ENCODE assay signal across 13 cellular contexts in the genomic region with DNA sequence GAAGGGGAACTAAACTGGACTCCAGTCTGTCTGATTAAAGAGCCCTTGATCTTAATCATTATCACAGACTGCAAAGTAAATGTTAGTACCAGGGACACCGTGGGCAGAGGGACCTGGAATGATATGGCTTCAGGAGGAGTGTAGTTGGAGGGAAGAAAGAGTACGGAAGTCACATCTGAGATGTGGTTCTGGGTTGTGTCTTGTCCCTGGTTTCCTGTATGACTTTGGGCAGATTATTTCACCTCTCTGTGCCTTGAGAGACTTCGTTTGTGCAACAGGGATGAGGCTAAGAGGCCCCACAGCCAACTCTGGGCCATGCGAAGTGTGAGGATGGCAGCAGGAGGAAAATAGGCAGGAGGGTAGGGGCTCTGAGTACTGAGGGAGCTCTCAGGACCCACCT.
A peak's percentile ranks its signal among the peaks of the same experiment; 100 is the strongest.
DNase-seq lines count a peak whose midpoint lies in the region; ATAC-seq and TF ChIP-seq lines count a peak whose summit lies in the region.
"Had no signal": no experiment of that assay in that cellular context is flagged by ENCODE, and none has a peak within 500 bp of the region (broad histone marks: within the 10 kb centered on the region; RNA-seq: fewer than 3 reads in every experiment).

No MANE protein-coding gene starts in this region.

- H3K27ac Mint-ChIP-seq in activated T-helper 2 cell treated with anti-CD3 and anti-CD28 coated beads, Interferon-gamma antibody, Interleukin-2, Interleukin-4, amounts not matched to agents 10 μg/mL and 5 μg/mL and 100 μg/mL, durations not matched to agents 14 hours and 24 hours and 36 hours: peak overlapping the region; percentile 76
- peak overlapping the region; percentile 83 for H3K27ac Mint-ChIP-seq in mesothelial cell of epicardium
- H3K27ac Mint-ChIP-seq: stimulated activated naive B cell treated with anti-CD40 and anti-IgM and Interleukin-4, amounts not matched to agents 10 μg/mL and 1 μg/mL and 100 μg/mL, for 72 hours had no signal

- POLR2A ChIA-PET in OCI-LY7 (lab: Charles Lee): interaction anchor here (0.7 kb wide), 1 partner anchor 1316 kb away, joined by 5 read pairs; no protein-coding TSS in a partner anchor

- H3K4me1 ChIP-seq in BLaER1 treated with 17β-estradiol and CSF1 and Interleukin-3, amounts not matched to agents 10 nM and 100 nM: peaks cover 11 to 22% (median 14%) of the 10 kb centered on the region in 10 experiments; a peak in 19 of 20 replicates
- no peaks in the 10 kb centered on the region for H3K4me1 ChIP-seq in OCI-LY7 (ENCODE audit: insufficient read depth, low read length, poor library complexity, severe bottlenecking)
- peaks cover 0 to 6% of the 10 kb centered on the region in 2 donors for H3K4me1 ChIP-seq in left lung

- peak overlapping the region; percentile 30 to 76 (median 53) for H3K4me2 ChIP-seq in BLaER1 treated with 17β-estradiol and CSF1 and Interleukin-3, amounts not matched to agents 10 nM and 100 nM
- no peak overlapping the region for H3K4me2 ChIP-seq in OCI-LY7 (ENCODE audit: low read length)

- no TSS peak for BruUV-seq in OCI-LY7 (replicated peaks; lab: Mats Ljungman, UMichigan)

- H4K20me1 ChIP-seq in BLaER1 treated with 17β-estradiol and CSF1 and Interleukin-3, amounts not matched to agents 10 nM and 100 nM: no peaks in the 10 kb centered on the region
- H4K20me1 ChIP-seq in OCI-LY7 (ENCODE audit: insufficient read depth, low read length): no peaks in the 10 kb centered on the region

- H3K9ac ChIP-seq in BLaER1 treated with 17β-estradiol and CSF1 and Interleukin-3, amounts not matched to agents 10 nM and 100 nM: 0 out of 22 replicates have a peak overlapping the region, but pooled peaks of 1 of the 11 experiments have one; percentile 5

- no peaks in the 10 kb centered on the region for H3K9me2 ChIP-seq in OCI-LY7 (ENCODE audit: insufficient read depth, low read length)

- CTCF ChIA-PET in OCI-LY7 (lab: Charles Lee; ENCODE audit: unreplicated experiment): no interaction called here

- no peaks in the 10 kb centered on the region for H3K79me2 ChIP-seq in OCI-LY7 (ENCODE audit: insufficient read depth, low read depth, low read length)

- intact Hi-C loops in activated T-helper 2 cell treated with anti-CD3 and anti-CD28 coated beads, Interferon-gamma antibody, Interleukin-2, Interleukin-4, amounts not matched to agents 10 μg/mL and 5 μg/mL and 100 μg/mL, durations not matched to agents 14 hours and 24 hours and 36 hours (cut with micrococcal nuclease): no loop called here
- intact Hi-C loops in OCI-LY7 (cut with micrococcal nuclease; ENCODE audit: unreplicated experiment): no loop called here
- intact Hi-C loops in left lung (cut with DNase I): no loop called here

- peaks cover 4% of the 10 kb centered on the region for H3K27me3 Mint-ChIP-seq in activated T-helper 2 cell treated with anti-CD3 and anti-CD28 coated beads, Interferon-gamma antibody, Interleukin-2, Interleukin-4, amounts not matched to agents 10 μg/mL and 5 μg/mL and 100 μg/mL, durations not matched to agents 14 hours and 24 hours and 36 hours (ENCODE audit: low read depth)
- no peaks in the 10 kb centered on the region for H3K27me3 Mint-ChIP-seq in mesothelial cell of epicardium (ENCODE audit: low read depth)
- H3K27me3 Mint-ChIP-seq: IgD-negative memory B cell; stimulated activated naive B cell treated with anti-CD40 and anti-IgM and Interleukin-4, amounts not matched to agents 10 μg/mL and 1 μg/mL and 100 μg/mL, for 72 hours had no signal

- no peaks in the 10 kb centered on the region for H3K9me3 Mint-ChIP-seq in activated T-helper 2 cell treated with anti-CD3 and anti-CD28 coated beads, Interferon-gamma antibody, Interleukin-2, Interleukin-4, amounts not matched to agents 10 μg/mL and 5 μg/mL and 100 μg/mL, durations not matched to agents 14 hours and 24 hours and 36 hours
- H3K9me3 Mint-ChIP-seq in mesothelial cell of epicardium: no peaks in the 10 kb centered on the region
- H3K9me3 Mint-ChIP-seq: IgD-negative memory B cell; stimulated activated naive B cell treated with anti-CD40 and anti-IgM and Interleukin-4, amounts not matched to agents 10 μg/mL and 1 μg/mL and 100 μg/mL, for 72 hours had no signal

- H3K9me3 ChIP-seq in BLaER1 treated with 17β-estradiol and CSF1 and Interleukin-3, amounts not matched to agents 10 nM and 100 nM (replicated peaks in 1 of 11): no peaks in the 10 kb centered on the region
- H3K9me3 ChIP-seq in OCI-LY7 (ENCODE audit: low read length) (no peaks in the 10 kb centered on the region), left lung (no peaks in the 10 kb centered on the region)

- no peak overlapping the region for H2AFZ ChIP-seq in OCI-LY7 (ENCODE audit: low read length)

- DNase-seq in KG1 (lab: John Stamatoyannopoulos, UW) (peak; percentile 10), mesothelial cell of epicardium (ENCODE audit: low spot score in 2 of 2, unreplicated experiment in 2 of 2) (no peak), OCI-LY7 (ENCODE audit: low spot score) (no peak), NCI-H1417 (lab: John Stamatoyannopoulos, UW) (no peak), left lung (no peak)
- no peak for DNase-seq in activated T-helper 2 cell treated with anti-CD3 and anti-CD28 coated beads, Interferon-gamma antibody, Interleukin-2, Interleukin-4, amounts not matched to agents 10 μg/mL and 5 μg/mL and 100 μg/mL, durations not matched to agents 14 hours and 24 hours and 36 hours (ENCODE audit: low spot score)
- no peak for DNase-seq in activated CD4-positive, alpha-beta T cell treated with anti-CD3 and anti-CD28 coated beads, Interleukin-2, amount 50 U/mL, for 4 hours
- DNase-seq: NCI-H187; NCI-H526 treated with DMSO at 0.1 percent for 48 hours; stimulated activated CD4-positive, alpha-beta T cell treated with anti-CD3 and anti-CD28 coated beads, Interleukin-4, amount 100 ng/mL, for 1 hour; stimulated activated naive B cell treated with anti-CD40 and anti-IgM and Interleukin-4, amounts not matched to agents 10 μg/mL and 1 μg/mL and 100 μg/mL, for 72 hours had no signal

- no peaks in the 10 kb centered on the region for H3K27me3 ChIP-seq in BLaER1 treated with 17β-estradiol and CSF1 and Interleukin-3, amounts not matched to agents 10 nM and 100 nM
- H3K27me3 ChIP-seq in left lung: no peaks in the 10 kb centered on the region

- TF ChIP-seq CTCF in mesothelial cell of epicardium (IDR thresholded peaks at IDR 0.05; ENCODE audit: unreplicated experiment) (no peak), OCI-LY7 (conservative IDR thresholded peaks at IDR 0.05; ENCODE audit: low read length) (no peak), left lung (IDR thresholded peaks at IDR 0.05) (no peak)

- peak overlapping the region in 6 of 11 experiments; percentile 17 to 52 (median 33); a peak in 6 of 22 replicates for H3K27ac ChIP-seq in BLaER1 treated with 17β-estradiol and CSF1 and Interleukin-3, amounts not matched to agents 10 nM and 100 nM
- H3K27ac ChIP-seq in OCI-LY7 (ENCODE audit: low read depth, low read length, poor library complexity, severe bottlenecking) (no peak overlapping the region), left lung (no peak overlapping the region)

- H3K4me3 Mint-ChIP-seq in activated T-helper 2 cell treated with anti-CD3 and anti-CD28 coated beads, Interferon-gamma antibody, Interleukin-2, Interleukin-4, amounts not matched to agents 10 μg/mL and 5 μg/mL and 100 μg/mL, durations not matched to agents 14 hours and 24 hours and 36 hours (ENCODE audit: low read depth): no peak overlapping the region
- no peak overlapping the region for H3K4me3 Mint-ChIP-seq in mesothelial cell of epicardium
- H3K4me3 Mint-ChIP-seq: stimulated activated naive B cell treated with anti-CD40 and anti-IgM and Interleukin-4, amounts not matched to agents 10 μg/mL and 1 μg/mL and 100 μg/mL, for 72 hours had no signal

- no peak overlapping the region for H3K4me3 ChIP-seq in BLaER1 treated with 17β-estradiol and CSF1 and Interleukin-3, amounts not matched to agents 10 nM and 100 nM
- H3K4me3 ChIP-seq in OCI-LY7 (ENCODE audit: low read depth, low read length, poor library complexity, severe bottlenecking) (no peak overlapping the region), left lung (no peak overlapping the region)

- no peaks in the 10 kb centered on the region for H3K36me3 Mint-ChIP-seq in activated T-helper 2 cell treated with anti-CD3 and anti-CD28 coated beads, Interferon-gamma antibody, Interleukin-2, Interleukin-4, amounts not matched to agents 10 μg/mL and 5 μg/mL and 100 μg/mL, durations not matched to agents 14 hours and 24 hours and 36 hours (ENCODE audit: low read depth)
- H3K36me3 Mint-ChIP-seq in mesothelial cell of epicardium: no peaks in the 10 kb centered on the region
- H3K36me3 Mint-ChIP-seq: IgD-negative memory B cell; stimulated activated naive B cell treated with anti-CD40 and anti-IgM and Interleukin-4, amounts not matched to agents 10 μg/mL and 1 μg/mL and 100 μg/mL, for 72 hours had no signal

- ATAC-seq in left lung: no peak
- ATAC-seq: stimulated activated naive B cell treated with anti-CD40 and anti-IgM and Interleukin-4, amounts not matched to agents 10 μg/mL and 1 μg/mL and 100 μg/mL, for 72 hours had no signal

- H3K36me3 ChIP-seq in BLaER1 treated with 17β-estradiol and CSF1 and Interleukin-3, amounts not matched to agents 10 nM and 100 nM: no peaks in the 10 kb centered on the region
- H3K36me3 ChIP-seq in OCI-LY7 (ENCODE audit: insufficient read depth, low read length) (no peaks in the 10 kb centered on the region), left lung (no peaks in the 10 kb centered on the region)

- peaks cover 10% of the 10 kb centered on the region for H3K4me1 Mint-ChIP-seq in activated T-helper 2 cell treated with anti-CD3 and anti-CD28 coated beads, Interferon-gamma antibody, Interleukin-2, Interleukin-4, amounts not matched to agents 10 μg/mL and 5 μg/mL and 100 μg/mL, durations not matched to agents 14 hours and 24 hours and 36 hours (ENCODE audit: low read depth)
- peaks cover 36% of the 10 kb centered on the region for H3K4me1 Mint-ChIP-seq in mesothelial cell of epicardium

Comparison
In these comparisons a context has a peak if more than half of its experiments do, and no peak if none do; other contexts are left out.
1. H3K27ac ChIP-seq: peak in BLaER1 treated with 17β-estradiol and CSF1 and Interleukin-3, amounts not matched to agents 10 nM and 100 nM (6 of 11); none in OCI-LY7 (single experiment) and left lung (0 of 2).